Comparison of ENCODE assay signal across 27 cellular contexts in genomic region chr6:84442241-84442640, GRCh38.
"Had no signal": no experiment of that assay in that cellular context is flagged by ENCODE, and none has a peak within 500 bp of the region (broad histone marks: within the 10 kb centered on the region; RNA-seq: fewer than 3 reads in every experiment).

No MANE protein-coding gene starts in this region.

- H3K27ac Mint-ChIP-seq: activated CD4-positive, alpha-beta memory T cell treated with anti-CD3 and anti-CD28 coated beads for 36 hours; activated CD4-positive, alpha-beta T cell treated with anti-CD3 and anti-CD28 coated beads for 36 hours; activated CD4-positive, alpha-beta T cell treated with anti-CD3 and anti-CD28 coated beads, Interleukin-2, amount 10 ng/mL, durations not matched to agents 24 days and 14 days; activated naive CD4-positive, alpha-beta T cell treated with anti-CD3 and anti-CD28 coated beads, Interleukin-2, amount 10 ng/mL, durations not matched to agents 7 days and 5 days; activated naive CD4-positive, alpha-beta T cell treated with anti-CD3 and anti-CD28 coated beads, Interleukin-2, amount 50 U/mL, for 72 hours; activated naive CD8-positive, alpha-beta T cell treated with anti-CD3 and anti-CD28 coated beads, Interleukin-2, amount 10 ng/mL, durations not matched to agents 7 days and 5 days; activated T-cell treated with anti-CD3 and anti-CD28 coated beads, Interleukin-2, amount 50 U/mL, for 24 hours; activated T-cell treated with anti-CD3 and anti-CD28 coated beads, Interleukin-2, amount 50 U/mL, for 72 hours; effector memory CD8-positive, alpha-beta T cell had no signal

- DNase-seq: activated CD4-positive, alpha-beta memory T cell treated with anti-CD3 and anti-CD28 coated beads for 36 hours; activated CD4-positive, alpha-beta T cell treated with anti-CD3 and anti-CD28 coated beads for 36 hours; activated CD4-positive, alpha-beta T cell treated with anti-CD3 and anti-CD28 coated beads, Interleukin-2, amount 10 ng/mL, durations not matched to agents 24 days and 14 days; activated CD4-positive, CD25-positive, alpha-beta regulatory T cell; activated CD4-positive, CD25-positive, alpha-beta regulatory T cell treated with anti-CD3 and anti-CD28 coated beads, Interleukin-2, amount 50 U/mL, for 72 hours; activated CD8-positive, alpha-beta memory T cell treated with anti-CD3 and anti-CD28 coated beads, Interleukin-2, amount 50 U/mL, for 48 hours; activated gamma-delta T cell; activated naive CD4-positive, alpha-beta T cell; activated naive CD4-positive, alpha-beta T cell treated with anti-CD3 and anti-CD28 coated beads, Interleukin-2, amount 10 ng/mL, durations not matched to agents 7 days and 5 days; activated naive CD8-positive, alpha-beta T cell treated with anti-CD3 and anti-CD28 coated beads, Interleukin-2, amount 10 ng/mL, durations not matched to agents 7 days and 5 days; activated T-cell treated with anti-CD3 and anti-CD28 coated beads for 4 hours; activated T-cell treated with anti-CD3 and anti-CD28 coated beads, Interleukin-2, amount 50 U/mL, for 24 hours; activated T-cell treated with anti-CD3 and anti-CD28 coated beads, Interleukin-2, amount 50 U/mL, for 72 hours; body of pancreas; caudate nucleus; cortex of kidney; dermis blood vessel endothelial cell; effector CD4-positive, alpha-beta T cell; effector memory CD8-positive, alpha-beta T cell; erythroblast; foreskin keratinocyte; gastrocnemius medialis; glutamatergic neuron; heart left ventricle; T-helper 2 cell had no signal

- H3K27ac ChIP-seq: body of pancreas, esophagus muscularis mucosa, foreskin keratinocyte, gastrocnemius medialis, heart left ventricle had no signal

- H3K4me3 ChIP-seq: body of pancreas, esophagus muscularis mucosa, gastrocnemius medialis, heart left ventricle had no signal

- H3K9me3 Mint-ChIP-seq: activated CD4-positive, alpha-beta memory T cell treated with anti-CD3 and anti-CD28 coated beads for 36 hours; activated CD4-positive, alpha-beta T cell treated with anti-CD3 and anti-CD28 coated beads, Interleukin-2, amount 10 ng/mL, durations not matched to agents 24 days and 14 days; activated naive CD4-positive, alpha-beta T cell treated with anti-CD3 and anti-CD28 coated beads, Interleukin-2, amount 10 ng/mL, durations not matched to agents 7 days and 5 days; activated naive CD8-positive, alpha-beta T cell treated with anti-CD3 and anti-CD28 coated beads, Interleukin-2, amount 10 ng/mL, durations not matched to agents 7 days and 5 days; activated T-cell treated with anti-CD3 and anti-CD28 coated beads, Interleukin-2, amount 50 U/mL, for 24 hours; activated T-cell treated with anti-CD3 and anti-CD28 coated beads, Interleukin-2, amount 50 U/mL, for 72 hours had no signal

- H3K4me1 Mint-ChIP-seq: activated CD4-positive, alpha-beta T cell treated with anti-CD3 and anti-CD28 coated beads for 36 hours; activated CD4-positive, alpha-beta T cell treated with anti-CD3 and anti-CD28 coated beads, Interleukin-2, amount 10 ng/mL, durations not matched to agents 24 days and 14 days; activated naive CD4-positive, alpha-beta T cell treated with anti-CD3 and anti-CD28 coated beads, Interleukin-2, amount 10 ng/mL, durations not matched to agents 7 days and 5 days; activated naive CD8-positive, alpha-beta T cell treated with anti-CD3 and anti-CD28 coated beads, Interleukin-2, amount 10 ng/mL, durations not matched to agents 7 days and 5 days had no signal

- H3K9me3 ChIP-seq: body of pancreas, esophagus muscularis mucosa, gastrocnemius medialis, heart left ventricle had no signal

- H3K4me1 ChIP-seq: body of pancreas, esophagus muscularis mucosa, foreskin keratinocyte, gastrocnemius medialis, heart left ventricle had no signal

- H3K36me3 ChIP-seq: esophagus muscularis mucosa, gastrocnemius medialis, heart left ventricle had no signal

- H3K36me3 Mint-ChIP-seq: activated CD4-positive, alpha-beta memory T cell treated with anti-CD3 and anti-CD28 coated beads for 36 hours; activated naive CD4-positive, alpha-beta T cell treated with anti-CD3 and anti-CD28 coated beads, Interleukin-2, amount 10 ng/mL, durations not matched to agents 7 days and 5 days; activated naive CD4-positive, alpha-beta T cell treated with anti-CD3 and anti-CD28 coated beads, Interleukin-2, amount 50 U/mL, for 72 hours; activated naive CD8-positive, alpha-beta T cell treated with anti-CD3 and anti-CD28 coated beads, Interleukin-2, amount 10 ng/mL, durations not matched to agents 7 days and 5 days had no signal

- H3K27me3 ChIP-seq: body of pancreas, esophagus muscularis mucosa, foreskin keratinocyte, gastrocnemius medialis, heart left ventricle had no signal

- H3K27me3 Mint-ChIP-seq: activated CD4-positive, alpha-beta memory T cell treated with anti-CD3 and anti-CD28 coated beads for 36 hours; activated CD4-positive, alpha-beta T cell treated with anti-CD3 and anti-CD28 coated beads for 36 hours; activated CD4-positive, alpha-beta T cell treated with anti-CD3 and anti-CD28 coated beads, Interleukin-2, amount 10 ng/mL, durations not matched to agents 24 days and 14 days; activated naive CD4-positive, alpha-beta T cell treated with anti-CD3 and anti-CD28 coated beads, Interleukin-2, amount 10 ng/mL, durations not matched to agents 7 days and 5 days; activated T-cell treated with anti-CD3 and anti-CD28 coated beads, Interleukin-2, amount 50 U/mL, for 24 hours; effector memory CD8-positive, alpha-beta T cell had no signal

- H3K4me3 Mint-ChIP-seq: activated CD4-positive, alpha-beta memory T cell treated with anti-CD3 and anti-CD28 coated beads for 36 hours; activated CD4-positive, alpha-beta T cell treated with anti-CD3 and anti-CD28 coated beads for 36 hours; activated CD4-positive, alpha-beta T cell treated with anti-CD3 and anti-CD28 coated beads, Interleukin-2, amount 10 ng/mL, durations not matched to agents 24 days and 14 days; activated naive CD4-positive, alpha-beta T cell treated with anti-CD3 and anti-CD28 coated beads, Interleukin-2, amount 10 ng/mL, durations not matched to agents 7 days and 5 days; activated naive CD8-positive, alpha-beta T cell treated with anti-CD3 and anti-CD28 coated beads, Interleukin-2, amount 10 ng/mL, durations not matched to agents 7 days and 5 days; activated T-cell treated with anti-CD3 and anti-CD28 coated beads, Interleukin-2, amount 50 U/mL, for 24 hours; activated T-cell treated with anti-CD3 and anti-CD28 coated beads, Interleukin-2, amount 50 U/mL, for 72 hours; effector memory CD8-positive, alpha-beta T cell had no signal
